ENCODE assay signal across 1 cellular context in the genomic region with DNA sequence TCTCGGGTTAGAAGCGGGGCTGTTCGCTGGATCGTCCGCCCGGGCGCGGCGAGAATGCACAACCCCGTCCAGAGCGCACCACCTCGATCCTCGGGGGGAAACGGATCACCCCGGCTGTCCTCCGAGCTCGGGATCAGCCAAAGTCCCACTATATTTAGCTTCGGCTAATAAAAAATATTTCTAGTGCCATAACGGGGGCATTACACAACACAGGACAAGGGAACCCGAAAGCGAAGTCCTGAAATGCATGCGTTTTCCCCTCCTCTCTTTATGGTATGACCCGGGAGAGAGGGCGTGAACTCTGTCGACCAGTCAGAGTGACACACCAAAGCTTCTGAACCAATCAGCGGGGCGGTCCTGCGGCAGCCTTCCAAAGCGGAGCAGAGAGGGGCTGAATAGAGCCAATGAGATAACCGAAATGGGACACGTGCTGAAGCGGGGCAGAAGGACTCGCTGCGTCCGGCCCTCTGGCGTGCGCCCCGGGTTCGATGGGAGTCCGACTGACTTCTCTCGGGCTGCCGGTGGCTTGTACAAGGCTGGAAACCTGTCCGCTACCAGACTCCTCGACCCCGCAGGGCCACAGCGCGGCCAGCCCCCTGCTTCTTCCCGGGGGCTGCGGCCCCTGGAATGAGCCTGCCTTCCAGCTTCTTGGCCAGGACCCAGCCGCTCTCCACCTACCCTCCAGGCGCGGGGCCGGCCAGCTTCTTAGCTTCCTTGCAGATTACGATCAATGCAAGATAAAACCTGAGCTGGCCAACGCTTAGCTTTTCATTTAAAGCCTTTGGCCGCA.
TF ChIP-seq lines count a peak whose summit lies in the region.

A gene with protein sequence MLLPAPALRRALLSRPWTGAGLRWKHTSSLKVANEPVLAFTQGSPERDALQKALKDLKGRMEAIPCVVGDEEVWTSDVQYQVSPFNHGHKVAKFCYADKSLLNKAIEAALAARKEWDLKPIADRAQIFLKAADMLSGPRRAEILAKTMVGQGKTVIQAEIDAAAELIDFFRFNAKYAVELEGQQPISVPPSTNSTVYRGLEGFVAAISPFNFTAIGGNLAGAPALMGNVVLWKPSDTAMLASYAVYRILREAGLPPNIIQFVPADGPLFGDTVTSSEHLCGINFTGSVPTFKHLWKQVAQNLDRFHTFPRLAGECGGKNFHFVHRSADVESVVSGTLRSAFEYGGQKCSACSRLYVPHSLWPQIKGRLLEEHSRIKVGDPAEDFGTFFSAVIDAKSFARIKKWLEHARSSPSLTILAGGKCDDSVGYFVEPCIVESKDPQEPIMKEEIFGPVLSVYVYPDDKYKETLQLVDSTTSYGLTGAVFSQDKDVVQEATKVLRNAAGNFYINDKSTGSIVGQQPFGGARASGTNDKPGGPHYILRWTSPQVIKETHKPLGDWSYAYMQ (minus strand): TSS at position 33 of the 790 bp plus-strand sequence. CDS start 32 bp downstream, at position 1.

TF ChIP-seq in K562, 482 proteins besides CTCF, POLR2A, EP300 and RAD21 (continued from another document and continues in another):
- TF ChIP-seq HLTF (IDR thresholded peaks at IDR 0.05) (no peak), FOXP1 (CRISPR knock-in tag; IDR thresholded peaks at IDR 0.05) (peak; percentile 80), ZNF165 (CRISPR knock-in tag; IDR thresholded peaks at IDR 0.05; ENCODE audit: borderline replicate concordance) (no peak), HNRNPH1 (optimal IDR thresholded peaks at IDR 0.05; ENCODE audit: low read depth, low read length) (no peak), ATF7 (IDR thresholded peaks at IDR 0.05) (peak; percentile 100), TEAD4 (IDR thresholded peaks at IDR 0.05; ENCODE audit: low read length) (peak; percentile 38; the same call in 1 of the 2 replicates), TEAD4 (CRISPR knock-in tag; IDR thresholded peaks at IDR 0.05; ENCODE audit: borderline replicate concordance) (0 out of 2 replicates have a peak, but pooled peaks have one; percentile 38), SRSF7 (optimal IDR thresholded peaks at IDR 0.05; ENCODE audit: low read depth, low read length) (no peak), ZFP1 (CRISPR knock-in tag; IDR thresholded peaks at IDR 0.05) (no peak), RFX7 (CRISPR knock-in tag; IDR thresholded peaks at IDR 0.05) (no peak), SAP30 (IDR thresholded peaks at IDR 0.05; ENCODE audit: borderline replicate concordance, insufficient read depth, low read depth, low read length, poor library complexity, severe bottlenecking) (peak; percentile 85), GATAD2B (IDR thresholded peaks at IDR 0.05; ENCODE audit: borderline replicate concordance) (no peak), CEBPG (CRISPR knock-in tag; IDR thresholded peaks at IDR 0.05) (peak; percentile 37; the same call in 1 of the 2 replicates), CEBPG (tag; conservative IDR thresholded peaks at IDR 0.05 in 1 of 2, IDR thresholded peaks at IDR 0.05 in 1 of 2) (0 out of 4 replicates have a peak, but pooled peaks of 1 of the 2 experiments have one; percentile 25), CEBPB (tag; IDR thresholded peaks at IDR 0.05) (0 out of 2 replicates have a peak, but pooled peaks have one; percentile 35), HNRNPL (IDR thresholded peaks at IDR 0.05; ENCODE audit: low read depth, low read length) (no peak), MEF2A (IDR thresholded peaks at IDR 0.05; ENCODE audit: control insufficient read depth, low read depth, low read length) (no peak), NCOA4 (IDR thresholded peaks at IDR 0.05; ENCODE audit: partially characterized antibody) (no peak), KDM5B (IDR thresholded peaks at IDR 0.05; ENCODE audit: insufficient replicate concordance, low read depth, low read length) (peak; percentile 68), KLF6 (CRISPR knock-in tag; IDR thresholded peaks at IDR 0.05; ENCODE audit: borderline replicate concordance) (no peak), LARP7 (IDR thresholded peaks at IDR 0.05) (no peak), KLF10 (CRISPR knock-in tag; IDR thresholded peaks at IDR 0.05) (no peak), ZNF217 (CRISPR knock-in tag; IDR thresholded peaks at IDR 0.05) (no peak), TSC22D4 (tag; IDR thresholded peaks at IDR 0.05) (no peak), MTA1 (IDR thresholded peaks at IDR 0.05; ENCODE audit: borderline replicate concordance) (peak; percentile 18; the same call in 1 of the 2 replicates), GABPA (tag; conservative IDR thresholded peaks at IDR 0.05; ENCODE audit: low read depth) (peak; percentile 10; the same call in 1 of the 2 replicates), RBM15 (IDR thresholded peaks at IDR 0.05; ENCODE audit: insufficient read depth, low read length) (no peak), POU5F1 (IDR thresholded peaks at IDR 0.05; ENCODE audit: borderline replicate concordance, low read depth, low read length, partially characterized antibody) (no peak), ZNF79 (CRISPR knock-in tag; IDR thresholded peaks at IDR 0.05; ENCODE audit: low read depth) (no peak), POLR2AphosphoS2 (IDR thresholded peaks at IDR 0.05; ENCODE audit: low read length) (no peak), MTF1 (CRISPR knock-in tag; IDR thresholded peaks at IDR 0.05; ENCODE audit: borderline replicate concordance) (no peak), ZNF780A (CRISPR knock-in tag; IDR thresholded peaks at IDR 0.05) (no peak)
- TF ChIP-seq, protein P1, sequence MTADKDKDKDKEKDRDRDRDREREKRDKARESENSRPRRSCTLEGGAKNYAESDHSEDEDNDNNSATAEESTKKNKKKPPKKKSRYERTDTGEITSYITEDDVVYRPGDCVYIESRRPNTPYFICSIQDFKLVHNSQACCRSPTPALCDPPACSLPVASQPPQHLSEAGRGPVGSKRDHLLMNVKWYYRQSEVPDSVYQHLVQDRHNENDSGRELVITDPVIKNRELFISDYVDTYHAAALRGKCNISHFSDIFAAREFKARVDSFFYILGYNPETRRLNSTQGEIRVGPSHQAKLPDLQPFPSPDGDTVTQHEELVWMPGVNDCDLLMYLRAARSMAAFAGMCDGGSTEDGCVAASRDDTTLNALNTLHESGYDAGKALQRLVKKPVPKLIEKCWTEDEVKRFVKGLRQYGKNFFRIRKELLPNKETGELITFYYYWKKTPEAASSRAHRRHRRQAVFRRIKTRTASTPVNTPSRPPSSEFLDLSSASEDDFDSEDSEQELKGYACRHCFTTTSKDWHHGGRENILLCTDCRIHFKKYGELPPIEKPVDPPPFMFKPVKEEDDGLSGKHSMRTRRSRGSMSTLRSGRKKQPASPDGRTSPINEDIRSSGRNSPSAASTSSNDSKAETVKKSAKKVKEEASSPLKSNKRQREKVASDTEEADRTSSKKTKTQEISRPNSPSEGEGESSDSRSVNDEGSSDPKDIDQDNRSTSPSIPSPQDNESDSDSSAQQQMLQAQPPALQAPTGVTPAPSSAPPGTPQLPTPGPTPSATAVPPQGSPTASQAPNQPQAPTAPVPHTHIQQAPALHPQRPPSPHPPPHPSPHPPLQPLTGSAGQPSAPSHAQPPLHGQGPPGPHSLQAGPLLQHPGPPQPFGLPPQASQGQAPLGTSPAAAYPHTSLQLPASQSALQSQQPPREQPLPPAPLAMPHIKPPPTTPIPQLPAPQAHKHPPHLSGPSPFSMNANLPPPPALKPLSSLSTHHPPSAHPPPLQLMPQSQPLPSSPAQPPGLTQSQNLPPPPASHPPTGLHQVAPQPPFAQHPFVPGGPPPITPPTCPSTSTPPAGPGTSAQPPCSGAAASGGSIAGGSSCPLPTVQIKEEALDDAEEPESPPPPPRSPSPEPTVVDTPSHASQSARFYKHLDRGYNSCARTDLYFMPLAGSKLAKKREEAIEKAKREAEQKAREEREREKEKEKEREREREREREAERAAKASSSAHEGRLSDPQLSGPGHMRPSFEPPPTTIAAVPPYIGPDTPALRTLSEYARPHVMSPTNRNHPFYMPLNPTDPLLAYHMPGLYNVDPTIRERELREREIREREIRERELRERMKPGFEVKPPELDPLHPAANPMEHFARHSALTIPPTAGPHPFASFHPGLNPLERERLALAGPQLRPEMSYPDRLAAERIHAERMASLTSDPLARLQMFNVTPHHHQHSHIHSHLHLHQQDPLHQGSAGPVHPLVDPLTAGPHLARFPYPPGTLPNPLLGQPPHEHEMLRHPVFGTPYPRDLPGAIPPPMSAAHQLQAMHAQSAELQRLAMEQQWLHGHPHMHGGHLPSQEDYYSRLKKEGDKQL (CRISPR knock-in tag; IDR thresholded peaks at IDR 0.05; ENCODE audit: borderline replicate concordance) = peak; percentile 79; the same call in 1 of the 2 replicates
- TF ChIP-seq, protein P2, sequence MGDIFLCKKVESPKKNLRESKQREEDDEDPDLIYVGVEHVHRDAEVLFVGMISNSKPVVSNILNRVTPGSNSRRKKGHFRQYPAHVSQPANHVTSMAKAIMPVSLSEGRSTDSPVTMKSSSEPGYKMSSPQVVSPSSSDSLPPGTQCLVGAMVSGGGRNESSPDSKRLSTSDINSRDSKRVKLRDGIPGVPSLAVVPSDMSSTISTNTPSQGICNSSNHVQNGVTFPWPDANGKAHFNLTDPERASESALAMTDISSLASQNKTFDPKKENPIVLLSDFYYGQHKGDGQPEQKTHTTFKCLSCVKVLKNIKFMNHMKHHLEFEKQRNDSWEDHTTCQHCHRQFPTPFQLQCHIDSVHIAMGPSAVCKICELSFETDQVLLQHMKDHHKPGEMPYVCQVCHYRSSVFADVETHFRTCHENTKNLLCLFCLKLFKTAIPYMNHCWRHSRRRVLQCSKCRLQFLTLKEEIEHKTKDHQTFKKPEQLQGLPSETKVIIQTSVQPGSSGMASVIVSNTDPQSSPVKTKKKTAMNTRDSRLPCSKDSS (IDR thresholded peaks at IDR 0.05; ENCODE audit: low read depth, partially characterized antibody) = no peak
- TF ChIP-seq, protein P3, sequence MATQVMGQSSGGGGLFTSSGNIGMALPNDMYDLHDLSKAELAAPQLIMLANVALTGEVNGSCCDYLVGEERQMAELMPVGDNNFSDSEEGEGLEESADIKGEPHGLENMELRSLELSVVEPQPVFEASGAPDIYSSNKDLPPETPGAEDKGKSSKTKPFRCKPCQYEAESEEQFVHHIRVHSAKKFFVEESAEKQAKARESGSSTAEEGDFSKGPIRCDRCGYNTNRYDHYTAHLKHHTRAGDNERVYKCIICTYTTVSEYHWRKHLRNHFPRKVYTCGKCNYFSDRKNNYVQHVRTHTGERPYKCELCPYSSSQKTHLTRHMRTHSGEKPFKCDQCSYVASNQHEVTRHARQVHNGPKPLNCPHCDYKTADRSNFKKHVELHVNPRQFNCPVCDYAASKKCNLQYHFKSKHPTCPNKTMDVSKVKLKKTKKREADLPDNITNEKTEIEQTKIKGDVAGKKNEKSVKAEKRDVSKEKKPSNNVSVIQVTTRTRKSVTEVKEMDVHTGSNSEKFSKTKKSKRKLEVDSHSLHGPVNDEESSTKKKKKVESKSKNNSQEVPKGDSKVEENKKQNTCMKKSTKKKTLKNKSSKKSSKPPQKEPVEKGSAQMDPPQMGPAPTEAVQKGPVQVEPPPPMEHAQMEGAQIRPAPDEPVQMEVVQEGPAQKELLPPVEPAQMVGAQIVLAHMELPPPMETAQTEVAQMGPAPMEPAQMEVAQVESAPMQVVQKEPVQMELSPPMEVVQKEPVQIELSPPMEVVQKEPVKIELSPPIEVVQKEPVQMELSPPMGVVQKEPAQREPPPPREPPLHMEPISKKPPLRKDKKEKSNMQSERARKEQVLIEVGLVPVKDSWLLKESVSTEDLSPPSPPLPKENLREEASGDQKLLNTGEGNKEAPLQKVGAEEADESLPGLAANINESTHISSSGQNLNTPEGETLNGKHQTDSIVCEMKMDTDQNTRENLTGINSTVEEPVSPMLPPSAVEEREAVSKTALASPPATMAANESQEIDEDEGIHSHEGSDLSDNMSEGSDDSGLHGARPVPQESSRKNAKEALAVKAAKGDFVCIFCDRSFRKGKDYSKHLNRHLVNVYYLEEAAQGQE (CRISPR knock-in tag; IDR thresholded peaks at IDR 0.05; ENCODE audit: low read depth) = 0 out of 2 replicates have a peak, but pooled peaks have one; percentile 25
- TF ChIP-seq, protein P4, sequence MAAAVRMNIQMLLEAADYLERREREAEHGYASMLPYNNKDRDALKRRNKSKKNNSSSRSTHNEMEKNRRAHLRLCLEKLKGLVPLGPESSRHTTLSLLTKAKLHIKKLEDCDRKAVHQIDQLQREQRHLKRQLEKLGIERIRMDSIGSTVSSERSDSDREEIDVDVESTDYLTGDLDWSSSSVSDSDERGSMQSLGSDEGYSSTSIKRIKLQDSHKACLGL (CRISPR knock-in tag; IDR thresholded peaks at IDR 0.05; ENCODE audit: borderline replicate concordance, poor library complexity, severe bottlenecking) = peak; percentile 15
- TF ChIP-seq, protein P5, sequence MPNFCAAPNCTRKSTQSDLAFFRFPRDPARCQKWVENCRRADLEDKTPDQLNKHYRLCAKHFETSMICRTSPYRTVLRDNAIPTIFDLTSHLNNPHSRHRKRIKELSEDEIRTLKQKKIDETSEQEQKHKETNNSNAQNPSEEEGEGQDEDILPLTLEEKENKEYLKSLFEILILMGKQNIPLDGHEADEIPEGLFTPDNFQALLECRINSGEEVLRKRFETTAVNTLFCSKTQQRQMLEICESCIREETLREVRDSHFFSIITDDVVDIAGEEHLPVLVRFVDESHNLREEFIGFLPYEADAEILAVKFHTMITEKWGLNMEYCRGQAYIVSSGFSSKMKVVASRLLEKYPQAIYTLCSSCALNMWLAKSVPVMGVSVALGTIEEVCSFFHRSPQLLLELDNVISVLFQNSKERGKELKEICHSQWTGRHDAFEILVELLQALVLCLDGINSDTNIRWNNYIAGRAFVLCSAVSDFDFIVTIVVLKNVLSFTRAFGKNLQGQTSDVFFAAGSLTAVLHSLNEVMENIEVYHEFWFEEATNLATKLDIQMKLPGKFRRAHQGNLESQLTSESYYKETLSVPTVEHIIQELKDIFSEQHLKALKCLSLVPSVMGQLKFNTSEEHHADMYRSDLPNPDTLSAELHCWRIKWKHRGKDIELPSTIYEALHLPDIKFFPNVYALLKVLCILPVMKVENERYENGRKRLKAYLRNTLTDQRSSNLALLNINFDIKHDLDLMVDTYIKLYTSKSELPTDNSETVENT (CRISPR knock-in tag; IDR thresholded peaks at IDR 0.05) = peak; percentile 58; the same call in 1 of the 2 replicates
- TF ChIP-seq, protein P6, sequence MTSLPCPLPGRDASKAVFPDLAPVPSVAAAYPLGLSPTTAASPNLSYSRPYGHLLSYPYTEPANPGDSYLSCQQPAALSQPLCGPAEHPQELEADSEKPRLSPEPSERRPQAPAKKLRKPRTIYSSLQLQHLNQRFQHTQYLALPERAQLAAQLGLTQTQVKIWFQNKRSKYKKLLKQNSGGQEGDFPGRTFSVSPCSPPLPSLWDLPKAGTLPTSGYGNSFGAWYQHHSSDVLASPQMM (CRISPR knock-in tag; IDR thresholded peaks at IDR 0.05) = no peak
- TF ChIP-seq, protein P7, sequence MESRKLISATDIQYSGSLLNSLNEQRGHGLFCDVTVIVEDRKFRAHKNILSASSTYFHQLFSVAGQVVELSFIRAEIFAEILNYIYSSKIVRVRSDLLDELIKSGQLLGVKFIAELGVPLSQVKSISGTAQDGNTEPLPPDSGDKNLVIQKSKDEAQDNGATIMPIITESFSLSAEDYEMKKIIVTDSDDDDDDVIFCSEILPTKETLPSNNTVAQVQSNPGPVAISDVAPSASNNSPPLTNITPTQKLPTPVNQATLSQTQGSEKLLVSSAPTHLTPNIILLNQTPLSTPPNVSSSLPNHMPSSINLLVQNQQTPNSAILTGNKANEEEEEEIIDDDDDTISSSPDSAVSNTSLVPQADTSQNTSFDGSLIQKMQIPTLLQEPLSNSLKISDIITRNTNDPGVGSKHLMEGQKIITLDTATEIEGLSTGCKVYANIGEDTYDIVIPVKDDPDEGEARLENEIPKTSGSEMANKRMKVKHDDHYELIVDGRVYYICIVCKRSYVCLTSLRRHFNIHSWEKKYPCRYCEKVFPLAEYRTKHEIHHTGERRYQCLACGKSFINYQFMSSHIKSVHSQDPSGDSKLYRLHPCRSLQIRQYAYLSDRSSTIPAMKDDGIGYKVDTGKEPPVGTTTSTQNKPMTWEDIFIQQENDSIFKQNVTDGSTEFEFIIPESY (CRISPR knock-in tag; IDR thresholded peaks at IDR 0.05) = 0 out of 2 replicates have a peak, but pooled peaks have one; percentile 37
